25 cellular contexts compared by ENCODE assay signal in the genomic region with DNA sequence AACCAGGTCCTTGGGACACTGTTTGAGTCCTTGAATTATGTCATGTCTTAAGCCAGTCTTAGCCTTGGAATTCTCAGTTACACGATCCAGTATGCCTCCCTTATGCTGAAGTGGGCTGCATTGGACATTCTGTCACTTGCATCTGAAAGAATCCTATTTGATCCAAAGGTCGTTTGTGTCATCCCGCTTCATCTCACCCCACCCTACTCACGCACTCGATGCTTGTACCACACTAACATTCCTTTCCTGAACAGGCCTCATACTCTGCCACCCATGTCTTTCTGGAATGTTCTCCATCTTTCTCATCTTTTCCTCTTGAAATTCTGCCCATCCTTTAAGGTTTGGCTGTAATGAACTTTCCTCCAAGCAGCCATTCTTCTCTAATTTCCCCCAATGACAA.
"Had no signal": no experiment of that assay in that cellular context is flagged by ENCODE, and none has a peak within 500 bp of the region (broad histone marks: within the 10 kb centered on the region; RNA-seq: fewer than 3 reads in every experiment).

No MANE protein-coding gene starts in this region.

- H3K36me3 ChIP-seq: adrenal gland, breast epithelium, SJSA1 had no signal

- H3K4me3 ChIP-seq: adrenal gland, breast epithelium, SJSA1 had no signal

- H3K9me3 Mint-ChIP-seq: activated CD4-positive, alpha-beta memory T cell treated with anti-CD3 and anti-CD28 coated beads, Interleukin-2, amount 10 ng/mL, durations not matched to agents 7 days and 5 days; activated naive CD8-positive, alpha-beta T cell treated with anti-CD3 and anti-CD28 coated beads, Interleukin-2, amount 10 ng/mL, durations not matched to agents 7 days and 5 days; T-helper 1 cell treated with Interleukin-12 subunit alpha and Interleukin-12 subunit beta and Interleukin-4 antibody, amounts not matched to agents 30 μg/mL and 1 μg/mL, for 36 hours; WTC11 had no signal

- H3K4me3 Mint-ChIP-seq: activated CD4-positive, alpha-beta memory T cell treated with anti-CD3 and anti-CD28 coated beads, Interleukin-2, amount 10 ng/mL, durations not matched to agents 7 days and 5 days; activated naive CD8-positive, alpha-beta T cell treated with anti-CD3 and anti-CD28 coated beads, Interleukin-2, amount 10 ng/mL, durations not matched to agents 7 days and 5 days; T-helper 1 cell treated with Interleukin-12 subunit alpha and Interleukin-12 subunit beta and Interleukin-4 antibody, amounts not matched to agents 30 μg/mL and 1 μg/mL, for 36 hours; WTC11 had no signal

- ATAC-seq: PC-3, SK-N-SH treated with all-trans-retinoic acid at 6 μM for 48 hours, WTC11 had no signal

- H3K9me3 ChIP-seq: adrenal gland, breast epithelium, SJSA1 had no signal

- H3K27ac Mint-ChIP-seq: activated CD4-positive, alpha-beta memory T cell treated with anti-CD3 and anti-CD28 coated beads, Interleukin-2, amount 10 ng/mL, durations not matched to agents 7 days and 5 days; activated naive CD8-positive, alpha-beta T cell treated with anti-CD3 and anti-CD28 coated beads, Interleukin-2, amount 10 ng/mL, durations not matched to agents 7 days and 5 days; T-helper 1 cell treated with Interleukin-12 subunit alpha and Interleukin-12 subunit beta and Interleukin-4 antibody, amounts not matched to agents 30 μg/mL and 1 μg/mL, for 36 hours; WTC11 had no signal

- H3K27ac ChIP-seq: adrenal gland, breast epithelium, SJSA1 had no signal

- H3K27me3 Mint-ChIP-seq: activated CD4-positive, alpha-beta memory T cell treated with anti-CD3 and anti-CD28 coated beads, Interleukin-2, amount 10 ng/mL, durations not matched to agents 7 days and 5 days; activated naive CD8-positive, alpha-beta T cell treated with anti-CD3 and anti-CD28 coated beads, Interleukin-2, amount 10 ng/mL, durations not matched to agents 7 days and 5 days had no signal

- H3K4me1 Mint-ChIP-seq: activated CD4-positive, alpha-beta memory T cell treated with anti-CD3 and anti-CD28 coated beads, Interleukin-2, amount 10 ng/mL, durations not matched to agents 7 days and 5 days; activated naive CD8-positive, alpha-beta T cell treated with anti-CD3 and anti-CD28 coated beads, Interleukin-2, amount 10 ng/mL, durations not matched to agents 7 days and 5 days; WTC11 had no signal

- H3K27me3 ChIP-seq: adrenal gland, breast epithelium, SJSA1 had no signal

- H3K36me3 Mint-ChIP-seq: activated naive CD8-positive, alpha-beta T cell treated with anti-CD3 and anti-CD28 coated beads, Interleukin-2, amount 10 ng/mL, durations not matched to agents 7 days and 5 days; WTC11 had no signal

- DNase-seq: activated CD4-positive, alpha-beta memory T cell treated with anti-CD3 and anti-CD28 coated beads, Interleukin-2, amount 10 ng/mL, durations not matched to agents 7 days and 5 days; activated CD4-positive, alpha-beta T cell treated with anti-CD3 and anti-CD28 coated beads for 1 hour; activated CD4-positive, alpha-beta T cell treated with anti-CD3 and anti-CD28 coated beads, Interleukin-2, amount 50 U/mL, for 1 hour; activated naive CD4-positive, alpha-beta T cell treated with anti-CD3 and anti-CD28 coated beads, Interleukin-2, amount 50 U/mL, for 16 hours; activated naive CD8-positive, alpha-beta T cell treated with anti-CD3 and anti-CD28 coated beads, Interleukin-2, amount 10 ng/mL, durations not matched to agents 7 days and 5 days; activated T-cell treated with anti-CD3 and anti-CD28 coated beads for 4 hours; activated T-cell treated with anti-CD3 and anti-CD28 coated beads, Interleukin-2, amount 50 U/mL, for 48 hours; adrenal gland; anterior cingulate cortex; IMR-90; Kasumi-1; KBM-7; NCI-H1105 treated with DMSO at 0.1 percent for 48 hours; NCI-H1436 treated with DMSO at 0.1 percent for 48 hours; NCI-H187; NCI-H2081; PC-3; SHP77; SW 1271; T-helper 9 cell had no signal
